In genomic region chr12:4865246-4865645, GRCh38 we compare ENCODE assay signal across 26 cellular contexts. TPM values are rescaled to one million over a fixed set of nuclear protein-coding genes. Genes with fewer than 3 reads are reported as not detected.
"Had no signal": no experiment of that assay in that cellular context is flagged by ENCODE, and none has a peak within 500 bp of the region (broad histone marks: within the 10 kb centered on the region; RNA-seq: fewer than 3 reads in every experiment).

No MANE protein-coding gene starts in this region.

- H3K4me3 ChIP-seq: K562, SJCRH30 had no signal

- H3K4me3 Mint-ChIP-seq: IgD-negative memory B cell had no signal

- H3K36me3 Mint-ChIP-seq: IgD-negative memory B cell had no signal

- H3K9me3 Mint-ChIP-seq: IgD-negative memory B cell had no signal

- H3K27ac ChIP-seq: KMS-11, SJCRH30 had no signal

- FAIRE-seq: K562 had no signal

- H3K9ac ChIP-seq: KMS-11 had no signal

- H3K36me3 ChIP-seq: SJCRH30 had no signal

- H3K27ac Mint-ChIP-seq: IgD-negative memory B cell had no signal

- H3K4me2 ChIP-seq: KMS-11 had no signal

- ATAC-seq: K562, Panc1, PC-3, Right ventricle myocardium inferior, SK-N-SH treated with all-trans-retinoic acid at 6 μM for 48 hours had no signal

- DNase-seq: Kasumi-1; NCI-H1092 treated with DMSO at 0.1 percent for 48 hours; NCI-H1436; NCI-H187; NCI-H2029; NCI-H2081 treated with DMSO at 0.1 percent for 48 hours; NCI-H2171; NCI-H226; NCI-H446; NCI-H510A; NCI-H524 treated with DMSO at 0.1 percent for 48 hours; NCI-H69; NCI-H774; NK-92 treated with Interleukin-12 subunit alpha and Interleukin-12 subunit beta, amount 100 ng/mL, for 24 hours; PC-3; SHP77 treated with DMSO at 0.1 percent for 48 hours; SJCRH30 had no signal

- H3K4me1 Mint-ChIP-seq: IgD-negative memory B cell had no signal

- H3K4me1 ChIP-seq: SJCRH30 had no signal

- H3K9me3 ChIP-seq: SJCRH30 had no signal

RNA-seq across cellular contexts. Expression of gene KCNA1, which starts 44.5 kb away (rescaled TPM):
- total RNA-seq: HT1080, K562, M059J, OCI-LY7, PC-3, Right ventricle myocardium inferior, SJCRH30 had no signal
- polyA plus RNA-seq: IgD-negative memory B cell, K562 had no signal
